28 cellular contexts compared by ENCODE assay signal in genomic region chr2:132758995-132759394, GRCh38.
"Had no signal": no experiment of that assay in that cellular context is flagged by ENCODE, and none has a peak within 500 bp of the region (broad histone marks: within the 10 kb centered on the region; RNA-seq: fewer than 3 reads in every experiment).

No MANE protein-coding gene starts in this region.

- H3K36me3 ChIP-seq: colonic mucosa, esophagus muscularis mucosa, esophagus squamous epithelium, gastrocnemius medialis, gastroesophageal sphincter, heart left ventricle, heart right ventricle had no signal

- H3K4me3 ChIP-seq: colonic mucosa, coronary artery, dorsolateral prefrontal cortex, esophagus muscularis mucosa, esophagus squamous epithelium, gastrocnemius medialis, gastroesophageal sphincter, heart left ventricle, heart right ventricle had no signal

- H3K4me1 ChIP-seq: colonic mucosa, esophagus muscularis mucosa, esophagus squamous epithelium, foreskin keratinocyte, gastrocnemius medialis, gastroesophageal sphincter, heart left ventricle, heart right ventricle had no signal

- ATAC-seq: effector memory CD8-positive, alpha-beta T cell; esophagus mucosa; foreskin keratinocyte; gastrocnemius medialis; gastroesophageal sphincter; heart left ventricle; heart right ventricle had no signal

- DNase-seq: colonic mucosa; cortex of kidney; dermis blood vessel endothelial cell; dorsolateral prefrontal cortex; effector CD4-positive, alpha-beta T cell; effector CD8-positive, alpha-beta T cell; effector memory CD4-positive, alpha-beta T cell; effector memory CD8-positive, alpha-beta T cell; endodermal cell; erythroblast; esophagus squamous epithelium; foreskin fibroblast; foreskin keratinocyte; foreskin melanocyte; gastrocnemius medialis; glutamatergic neuron; head of caudate nucleus; heart left ventricle; heart right ventricle had no signal

- H3K27ac ChIP-seq: colonic mucosa, coronary artery, dorsolateral prefrontal cortex, epithelial cell of prostate, esophagus muscularis mucosa, esophagus squamous epithelium, foreskin keratinocyte, gastrocnemius medialis, gastroesophageal sphincter, heart left ventricle, heart right ventricle had no signal

- FAIRE-seq: colon, endometrium, endothelial cell of umbilical vein, frontal cortex had no signal

- H3K27me3 ChIP-seq: colonic mucosa, dorsolateral prefrontal cortex, esophagus muscularis mucosa, esophagus squamous epithelium, foreskin keratinocyte, gastrocnemius medialis, gastroesophageal sphincter, heart left ventricle, heart right ventricle had no signal

- H3K9me3 ChIP-seq: colonic mucosa, esophagus squamous epithelium had no signal
